In the genomic region with DNA sequence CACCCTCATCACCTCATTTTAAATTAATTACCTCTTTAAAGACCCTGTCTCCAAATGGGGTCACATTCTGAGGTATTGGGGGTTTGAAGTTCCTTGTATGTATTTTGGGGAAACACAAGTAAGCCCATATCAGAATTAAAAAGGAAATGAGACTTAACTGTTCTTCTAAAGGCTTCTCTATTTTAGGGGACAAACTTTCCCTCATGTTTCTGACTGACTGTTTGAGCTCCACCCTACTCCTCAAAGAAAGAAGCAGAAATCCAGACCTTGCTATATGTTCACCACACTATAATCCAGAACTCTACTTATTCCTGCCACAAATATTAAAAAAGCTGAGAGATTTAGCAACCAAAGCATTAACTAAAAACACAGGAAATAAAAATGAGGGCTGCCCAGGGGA, we compare ENCODE assay signal across 22 cellular contexts.
DNase-seq lines count a peak whose midpoint lies in the region; ATAC-seq, FAIRE-seq and TF ChIP-seq lines count a peak whose summit lies in the region.
"Had no signal": no experiment of that assay in that cellular context is flagged by ENCODE, and none has a peak within 500 bp of the region (broad histone marks: within the 10 kb centered on the region; RNA-seq: fewer than 3 reads in every experiment).

No MANE protein-coding gene starts in this region.

- H3K9ac ChIP-seq in HepG2 (ENCODE audit: insufficient read depth, low read depth, low read length) (no peak overlapping the region), muscle layer of colon (ENCODE audit: low read length) (no peak overlapping the region)
- H3K9ac ChIP-seq: BLaER1 had no signal

- no peak for TF ChIP-seq CTCF in right lobe of liver (IDR thresholded peaks at IDR 0.05)
- no peak for TF ChIP-seq CTCF in HepG2 (CRISPR knock-in tag; IDR thresholded peaks at IDR 0.05)

- H3K4me1 ChIP-seq in right lobe of liver, result no peaks in the 10 kb centered on the region
- no peaks in the 10 kb centered on the region for H3K4me1 ChIP-seq in HepG2 (ENCODE audit: insufficient read depth, low read length)
- peaks cover 2% of the 10 kb centered on the region for H3K4me1 ChIP-seq in muscle layer of colon (ENCODE audit: insufficient read depth, low read length)
- H3K4me1 ChIP-seq: BLaER1, colonic mucosa had no signal

- peak overlapping the region; percentile 87 for H3K27ac Mint-ChIP-seq in dendritic cell treated with granulocyte-macrophage colony-stimulating factor and Interleukin-4, amounts not matched to agents 40 ng/mL and 50 ng/mL, for 4 days
- no peak overlapping the region for H3K27ac Mint-ChIP-seq in activated T-helper 17 cell treated with anti-CD3 and anti-CD28 coated beads, Interleukin-2, amount 50 U/mL, for 72 hours
- H3K27ac Mint-ChIP-seq: activated CD8-positive, alpha-beta T cell treated with anti-CD3 and anti-CD28 coated beads, Interleukin-2, amount 10 ng/mL, durations not matched to agents 7 days and 5 days; activated naive CD4-positive, alpha-beta T cell treated with anti-CD3 and anti-CD28 coated beads, Interleukin-2, amount 50 U/mL, for 72 hours; activated T-cell treated with anti-CD3 and anti-CD28 coated beads, Interleukin-2, amount 50 U/mL, for 24 hours; mesothelial cell of epicardium; type B pancreatic cell had no signal

- FAIRE-seq in HepG2 (lab: Jason Lieb, UNC), result no peak
- FAIRE-seq: A204.1, keratinocyte had no signal

- no peak overlapping the region for H3K4me2 ChIP-seq in HepG2 (ENCODE audit: low read depth, low read length)
- H3K4me2 ChIP-seq: BLaER1 had no signal

- in situ Hi-C loops in HepG2 (cut with HindIII; ENCODE audit: extremely low pct_ligation_motif_present, low pct_unique_long_range_greater_than_20kb), result loop anchor here (25.0 kb wide), 1 partner anchor 596 kb away; no protein-coding TSS in a partner anchor

- H3K36me3 ChIP-seq in right lobe of liver (no peaks in the 10 kb centered on the region), HepG2 (replicated peaks in 1 of 2; ENCODE audit: control insufficient read depth in 1 of 2, insufficient read depth in 2 of 2, low read length in 2 of 2) (no peaks in the 10 kb centered on the region), muscle layer of colon (ENCODE audit: insufficient read depth, low read length) (no peaks in the 10 kb centered on the region)
- H3K36me3 ChIP-seq: BLaER1, colonic mucosa had no signal

- no peak for DNase-seq in right lobe of liver
- no peak for DNase-seq in HepG2 (ENCODE audit: low spot score)
- DNase-seq in DMS53 treated with DMSO at 0.1 percent for 48 hours (lab: John Stamatoyannopoulos, UW; ENCODE audit: unreplicated experiment), result no peak
- no peak for DNase-seq in stimulated activated CD4-positive, alpha-beta T cell treated with anti-CD3 and anti-CD28 coated beads, Interleukin-4, amount 100 ng/mL, for 24 hours
- DNase-seq: activated CD8-positive, alpha-beta T cell treated with anti-CD3 and anti-CD28 coated beads, Interleukin-2, amount 10 ng/mL, durations not matched to agents 7 days and 5 days; activated T-cell treated with anti-CD3 and anti-CD28 coated beads, Interleukin-2, amount 50 U/mL, for 24 hours; colonic mucosa; H7; NCI-H146; NCI-H2171 treated with DMSO at 0.1 percent for 48 hours; NCI-H526 treated with DMSO at 0.1 percent for 48 hours; SIG-M5 had no signal

- H4K20me1 ChIP-seq in HepG2 (ENCODE audit: insufficient read depth, low read length), result no peaks in the 10 kb centered on the region
- H4K20me1 ChIP-seq: BLaER1 had no signal

- POLR2A ChIA-PET in HepG2 (lab: Yijun Ruan, JAX), result no interaction called here

- H3K27me3 Mint-ChIP-seq in dendritic cell treated with granulocyte-macrophage colony-stimulating factor and Interleukin-4, amounts not matched to agents 40 ng/mL and 50 ng/mL, for 4 days, result no peaks in the 10 kb centered on the region
- H3K27me3 Mint-ChIP-seq in activated T-helper 17 cell treated with anti-CD3 and anti-CD28 coated beads, Interleukin-2, amount 50 U/mL, for 72 hours, result no peaks in the 10 kb centered on the region
- H3K27me3 Mint-ChIP-seq: activated T-cell treated with anti-CD3 and anti-CD28 coated beads, Interleukin-2, amount 50 U/mL, for 24 hours; type B pancreatic cell had no signal

- ATAC-seq in right lobe of liver, result peak; percentile 36 to 69 (median 60)
- no peak for ATAC-seq in HepG2
- ATAC-seq in GM18867 (IDR thresholded peaks at IDR 0.05; ENCODE audit: unreplicated experiment), result no peak
- no peak for ATAC-seq in activated T-helper 17 cell treated with anti-CD3 and anti-CD28 coated beads, Interleukin-2, amount 50 U/mL, for 72 hours (replicated peaks)
- ATAC-seq: activated CD8-positive, alpha-beta T cell treated with anti-CD3 and anti-CD28 coated beads, Interleukin-2, amount 10 ng/mL, durations not matched to agents 7 days and 5 days; activated naive CD4-positive, alpha-beta T cell treated with anti-CD3 and anti-CD28 coated beads, Interleukin-2, amount 50 U/mL, for 72 hours had no signal

- H3K27ac ChIP-seq in right lobe of liver, result peak overlapping the region in 1 of 3 donors; percentile 22
- H3K27ac ChIP-seq in HepG2 (ENCODE audit: extremely low read length, insufficient read depth, low read length), result no peak overlapping the region
- H3K27ac ChIP-seq in muscle layer of colon (ENCODE audit: low read depth, low read length), result peak overlapping the region; percentile 50
- H3K27ac ChIP-seq: BLaER1, colonic mucosa had no signal

- no peak overlapping the region for H2AFZ ChIP-seq in HepG2 (ENCODE audit: low read length)

- H3K4me3 ChIP-seq in right lobe of liver, result no peak overlapping the region
- no peak overlapping the region for H3K4me3 ChIP-seq in HepG2 (replicated peaks in 1 of 3; ENCODE audit: insufficient read depth in 1 of 3, low read depth in 2 of 3, low read length in 3 of 3)
- H3K4me3 ChIP-seq in muscle layer of colon (ENCODE audit: low read depth in 1 of 2, low read length in 2 of 2), result no peak overlapping the region
- H3K4me3 ChIP-seq: BLaER1, colonic mucosa had no signal

- no peak for TF ChIP-seq RAD21 in HepG2 (CRISPR knock-in tag; IDR thresholded peaks at IDR 0.05)

- no peaks in the 10 kb centered on the region for H3K79me2 ChIP-seq in HepG2 (ENCODE audit: insufficient read depth, low read length)

- H3K36me3 Mint-ChIP-seq in dendritic cell treated with granulocyte-macrophage colony-stimulating factor and Interleukin-4, amounts not matched to agents 40 ng/mL and 50 ng/mL, for 4 days (ENCODE audit: low read depth), result peaks cover 11% of the 10 kb centered on the region
- H3K36me3 Mint-ChIP-seq in activated T-helper 17 cell treated with anti-CD3 and anti-CD28 coated beads, Interleukin-2, amount 50 U/mL, for 72 hours (ENCODE audit: low read depth), result no peaks in the 10 kb centered on the region
- H3K36me3 Mint-ChIP-seq: activated naive CD4-positive, alpha-beta T cell treated with anti-CD3 and anti-CD28 coated beads, Interleukin-2, amount 50 U/mL, for 72 hours; mesothelial cell of epicardium; type B pancreatic cell had no signal

- TF ChIP-seq POLR2A in right lobe of liver (IDR thresholded peaks at IDR 0.05), result no peak
- TF ChIP-seq POLR2A in HepG2 (IDR thresholded peaks at IDR 0.05; ENCODE audit: insufficient read depth in 1 of 2, low read depth in 2 of 2, low read length in 2 of 2), result no peak

- no peaks in the 10 kb centered on the region for H3K9me3 ChIP-seq in right lobe of liver
- no peaks in the 10 kb centered on the region for H3K9me3 ChIP-seq in HepG2 (ENCODE audit: low read length)
- no peaks in the 10 kb centered on the region for H3K9me3 ChIP-seq in muscle layer of colon (ENCODE audit: low read length)
- H3K9me3 ChIP-seq: BLaER1, colonic mucosa had no signal

- H3K4me3 Mint-ChIP-seq in dendritic cell treated with granulocyte-macrophage colony-stimulating factor and Interleukin-4, amounts not matched to agents 40 ng/mL and 50 ng/mL, for 4 days, result no peak overlapping the region
- H3K4me3 Mint-ChIP-seq in activated T-helper 17 cell treated with anti-CD3 and anti-CD28 coated beads, Interleukin-2, amount 50 U/mL, for 72 hours, result no peak overlapping the region
- H3K4me3 Mint-ChIP-seq: activated CD8-positive, alpha-beta T cell treated with anti-CD3 and anti-CD28 coated beads, Interleukin-2, amount 10 ng/mL, durations not matched to agents 7 days and 5 days; activated T-cell treated with anti-CD3 and anti-CD28 coated beads, Interleukin-2, amount 50 U/mL, for 24 hours; mesothelial cell of epicardium; type B pancreatic cell had no signal

- H3K27me3 ChIP-seq in right lobe of liver (no peaks in the 10 kb centered on the region), HepG2 (ENCODE audit: control insufficient read depth in 1 of 2, insufficient read depth in 2 of 2, low read length in 2 of 2) (no peaks in the 10 kb centered on the region; a peak in 1 of 5 replicates), muscle layer of colon (ENCODE audit: control insufficient read depth in 1 of 2, insufficient read depth in 2 of 2, low read length in 2 of 2) (no peaks in the 10 kb centered on the region)
- H3K27me3 ChIP-seq: BLaER1, colonic mucosa had no signal

- BruUV-seq in HepG2 (replicated peaks; lab: Mats Ljungman, UMichigan), result no TSS peak

- H3K4me1 Mint-ChIP-seq in dendritic cell treated with granulocyte-macrophage colony-stimulating factor and Interleukin-4, amounts not matched to agents 40 ng/mL and 50 ng/mL, for 4 days (ENCODE audit: low read depth), result peaks cover 58% of the 10 kb centered on the region
- no peaks in the 10 kb centered on the region for H3K4me1 Mint-ChIP-seq in activated T-helper 17 cell treated with anti-CD3 and anti-CD28 coated beads, Interleukin-2, amount 50 U/mL, for 72 hours

- CTCF ChIA-PET in HepG2 (lab: Yijun Ruan, JAX; ENCODE audit: low intra/inter-chr PET ratio, low total read pairs), result no interaction called here

- peaks cover 12% of the 10 kb centered on the region for H3K9me3 Mint-ChIP-seq in dendritic cell treated with granulocyte-macrophage colony-stimulating factor and Interleukin-4, amounts not matched to agents 40 ng/mL and 50 ng/mL, for 4 days
- H3K9me3 Mint-ChIP-seq in activated T-helper 17 cell treated with anti-CD3 and anti-CD28 coated beads, Interleukin-2, amount 50 U/mL, for 72 hours, result peaks cover 4% of the 10 kb centered on the region
- H3K9me3 Mint-ChIP-seq: activated T-cell treated with anti-CD3 and anti-CD28 coated beads, Interleukin-2, amount 50 U/mL, for 24 hours; mesothelial cell of epicardium; type B pancreatic cell had no signal

- TF ChIP-seq EP300 in HepG2 (IDR thresholded peaks at IDR 0.05; ENCODE audit: low read depth in 2 of 2, low read length in 2 of 2) (no peak), HepG2 (CRISPR knock-in tag; IDR thresholded peaks at IDR 0.05; ENCODE audit: borderline replicate concordance) (no peak)

- intact Hi-C loops in right lobe of liver (cut with DNase I), result no loop called here
- intact Hi-C loops in HepG2 (cut with micrococcal nuclease; ENCODE audit: unreplicated experiment), result no loop called here
- intact Hi-C loops in dendritic cell treated with granulocyte-macrophage colony-stimulating factor and Interleukin-4, amounts not matched to agents 40 ng/mL and 50 ng/mL, for 4 days (cut with micrococcal nuclease), result no loop called here

TF ChIP-seq in HepG2, 621 proteins besides CTCF, POLR2A, EP300 and RAD21 (continues in another document):
- TF ChIP-seq NKX3-1 (CRISPR knock-in tag; IDR thresholded peaks at IDR 0.05), result no peak
- no peak for TF ChIP-seq ZNF101 (CRISPR knock-in tag; IDR thresholded peaks at IDR 0.05; ENCODE audit: borderline replicate concordance, low read depth)
- TF ChIP-seq KAT8 (CRISPR knock-in tag; IDR thresholded peaks at IDR 0.05), result no peak
- no peak for TF ChIP-seq ZBTB8A (CRISPR knock-in tag; IDR thresholded peaks at IDR 0.05; ENCODE audit: borderline replicate concordance, low read depth)
- no peak for TF ChIP-seq MXI1 (IDR thresholded peaks at IDR 0.05; ENCODE audit: borderline replicate concordance, low read depth, low read length)

Comparison
In these comparisons a context has a peak if more than half of its experiments do, and no peak if none do; other contexts are left out.
1. ATAC-seq: peak in right lobe of liver (4 of 4); none in HepG2 (single experiment), GM18867 (single experiment) and activated T-helper 17 cell treated with anti-CD3 and anti-CD28 coated beads, Interleukin-2, amount 50 U/mL, for 72 hours (single experiment).